ENCODE assay signal across 12 cellular contexts in the genomic region with DNA sequence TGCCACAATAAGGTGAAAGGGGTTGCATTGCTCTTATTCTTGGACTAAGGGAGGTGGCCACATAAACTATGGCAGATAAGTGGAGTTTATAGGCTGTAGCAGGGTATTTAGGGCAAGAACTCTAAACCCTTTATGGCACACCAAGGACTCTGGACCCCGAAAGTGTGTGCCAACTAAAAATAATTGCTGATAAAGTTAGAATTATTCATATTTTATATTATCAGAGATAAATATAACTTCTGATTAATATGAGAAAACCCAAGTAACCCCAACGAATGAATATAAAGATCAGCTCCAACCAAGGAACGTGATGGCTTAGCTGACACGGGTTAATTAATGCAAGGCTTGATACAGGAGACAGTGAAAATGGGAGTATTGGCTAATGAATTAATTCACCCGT. TPM values are rescaled to one million over a fixed set of nuclear protein-coding genes. Genes with fewer than 3 reads are reported as not detected.
"Had no signal": no experiment of that assay in that cellular context is flagged by ENCODE, and none has a peak within 500 bp of the region (broad histone marks: within the 10 kb centered on the region; RNA-seq: fewer than 3 reads in every experiment).

No MANE protein-coding gene starts in this region.

- H3K4me1 ChIP-seq: HAP-1 had no signal

- H3K4me3 ChIP-seq: GM23248, GM23338, HAP-1 had no signal

- DNase-seq: GM23248, GOT3, H7, H9, HCEC 1CT, HFFc6 had no signal

- FAIRE-seq: H1, H54 had no signal

- ATAC-seq: GM23338, HCT116 had no signal

- H3K36me3 ChIP-seq: HAP-1 had no signal

- H3K27ac ChIP-seq: GM23248 had no signal

- H3K9me3 ChIP-seq: HAP-1 had no signal

RNA-seq across cellular contexts. Expression of a gene that starts 8.8 kb away (rescaled TPM):
- total RNA-seq: GM23248, H1, H4, H9, HFFc6 had no signal
- polyA plus RNA-seq: GM23248, GM23338 had no signal

RNA-seq across cellular contexts. Expression of a gene that starts 15.0 kb away (rescaled TPM):
- total RNA-seq: GM23248, GM23338, H1, H7, H9 had no signal
- polyA plus RNA-seq: GM23248, H1 had no signal
